In the genomic region with DNA sequence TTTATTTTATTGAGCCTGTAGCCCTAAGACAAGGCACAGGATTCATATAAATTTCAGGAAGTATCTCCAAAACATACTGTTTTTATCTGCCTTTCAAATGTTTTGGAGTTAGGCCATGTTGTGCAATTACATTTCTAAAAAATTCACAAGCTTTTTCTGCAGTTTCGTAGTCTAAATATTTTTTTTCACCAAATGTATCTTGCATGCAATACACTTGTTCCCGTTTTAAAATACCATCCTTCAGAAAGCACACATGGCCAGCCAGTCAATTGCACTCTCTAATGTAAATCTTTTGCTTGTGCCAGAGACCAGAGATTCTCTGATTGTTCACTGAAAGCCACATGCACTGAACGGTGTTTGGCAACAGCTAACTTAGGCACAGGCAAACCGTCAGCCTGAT, we compare ENCODE assay signal across 30 cellular contexts.
A peak's percentile ranks its signal among the peaks of the same experiment; 100 is the strongest.
DNase-seq lines count a peak whose midpoint lies in the region; ATAC-seq, FAIRE-seq and TF ChIP-seq lines count a peak whose summit lies in the region.
"Had no signal": no experiment of that assay in that cellular context is flagged by ENCODE, and none has a peak within 500 bp of the region (broad histone marks: within the 10 kb centered on the region; RNA-seq: fewer than 3 reads in every experiment).

No MANE protein-coding gene starts in this region.

- H2AK9ac ChIP-seq in IMR-90 (replicated peaks; ENCODE audit: low read depth, low read length, poor library complexity) = no peak overlapping the region

- 6% methylated on average over 2 of the region's 4 CpGs; no CpG with 5 or more reads in 1 of the 2 experiments for WGBS in IMR-90 (ENCODE audit: extremely low coverage in 2 of 2, insufficient read length in 1 of 2), 2 experiments

- no peak overlapping the region for H4K91ac ChIP-seq in IMR-90 (ENCODE audit: insufficient read depth, low read depth, low read length)

- no peak for TF ChIP-seq POLR2A in IMR-90 (IDR thresholded peaks at IDR 0.05; ENCODE audit: low read depth, low read length)
- TF ChIP-seq POLR2A in endothelial cell of umbilical vein (IDR thresholded peaks at IDR 0.05; ENCODE audit: low read depth, low read length) = no peak

- peak overlapping the region; percentile 62 for H3K4me2 ChIP-seq in IMR-90 (ENCODE audit: low read depth, low read length)
- H3K4me2 ChIP-seq in endothelial cell of umbilical vein (ENCODE audit: insufficient read depth, low read length) = no peak overlapping the region

- no peak overlapping the region for H3K14ac ChIP-seq in IMR-90 (replicated peaks; ENCODE audit: low read depth, low read length)

- H4K20me1 ChIP-seq in IMR-90 (ENCODE audit: insufficient read depth, low read length) (no peaks in the 10 kb centered on the region), endothelial cell of umbilical vein (replicated peaks; ENCODE audit: control insufficient read depth, extremely low read depth, insufficient read depth, low read length) (no peaks in the 10 kb centered on the region)

- H3K4me3 ChIP-seq in BJ (ENCODE audit: low read depth, low read length) (no peak overlapping the region), IMR-90 (ENCODE audit: insufficient read depth, low read depth, low read length) (no peak overlapping the region), endothelial cell of umbilical vein (replicated peaks in 1 of 3; ENCODE audit: insufficient read depth in 1 of 3, low read depth in 1 of 3, low read length in 3 of 3) (no peak overlapping the region)
- H3K4me3 ChIP-seq: esophagus muscularis mucosa, GM12878, SK-N-MC, tibial nerve had no signal

- ATAC-seq in IMR-90 (ENCODE audit: low read depth) = peak; percentile 57
- ATAC-seq in HG03439 (IDR thresholded peaks at IDR 0.05; ENCODE audit: unreplicated experiment) = no peak
- ATAC-seq: activated CD8-positive, alpha-beta memory T cell treated with anti-CD3 and anti-CD28 coated beads, Interleukin-2, amount 10 ng/mL, durations not matched to agents 7 days and 5 days; activated naive CD8-positive, alpha-beta T cell treated with anti-CD3 and anti-CD28 coated beads, Interleukin-2, amount 50 U/mL, for 24 hours; effector memory CD8-positive, alpha-beta T cell; GM12878; HepG2 had no signal

- TF ChIP-seq RAD21 in IMR-90 (IDR thresholded peaks at IDR 0.05; ENCODE audit: low read length) = no peak

- CTCF ChIA-PET in BJ (lab: Yijun Ruan, JAX) = no interaction called here
- CTCF ChIA-PET in IMR-90 (lab: Yijun Ruan, JAX) = no interaction called here
- CTCF ChIA-PET in endothelial cell of umbilical vein (lab: Charles Lee) = interaction anchor here (1.2 to 2.0 kb wide), 2 partner anchors 8 to 11 kb away, joined by 3 to 6 read pairs; no protein-coding TSS in a partner anchor

- H3K9me1 ChIP-seq in IMR-90 (ENCODE audit: insufficient read depth, low read length) (peaks cover 14% of the 10 kb centered on the region), endothelial cell of umbilical vein (replicated peaks; ENCODE audit: control insufficient read depth, extremely low read depth, insufficient read depth, low read length) (no peaks in the 10 kb centered on the region)

- H3K27me3 ChIP-seq in BJ (ENCODE audit: control insufficient read depth, insufficient read depth, low read length) (no peaks in the 10 kb centered on the region), IMR-90 (ENCODE audit: control insufficient read depth, insufficient read depth, low read length) (no peaks in the 10 kb centered on the region), endothelial cell of umbilical vein (ENCODE audit: control insufficient read depth in 2 of 2, insufficient read depth in 2 of 2, low read length in 2 of 2) (no peaks in the 10 kb centered on the region)
- H3K27me3 ChIP-seq: esophagus muscularis mucosa had no signal

- peak overlapping the region; percentile 94; the same call in 2 of the 3 replicates for H2BK15ac ChIP-seq in IMR-90 (ENCODE audit: low read depth, low read length)

- in situ Hi-C loops in IMR-90 (cut with MboI; ENCODE audit: low sequenced_read_pairs) = loop anchor here (25.0 kb wide), 2 partner anchors 504 to 1046 kb away; partner anchors contain the start of genes ATP5F1C and KIN

- dilution Hi-C loops in IMR-90 (cut with HindIII; ENCODE audit: low sequenced_read_pairs, unreplicated experiment) = no loop called here
- dilution Hi-C loops in endothelial cell of umbilical vein (cut with MboI; ENCODE audit: extremely low pct_ligation_motif_present, low sequenced_read_pairs) = no loop called here

- TF ChIP-seq CTCF in BJ (IDR thresholded peaks at IDR 0.05; ENCODE audit: insufficient read depth, low read depth, low read length) = no peak
- TF ChIP-seq CTCF in IMR-90 (conservative IDR thresholded peaks at IDR 0.05; ENCODE audit: low read depth, low read length) = no peak
- TF ChIP-seq CTCF in endothelial cell of umbilical vein (IDR thresholded peaks at IDR 0.05; ENCODE audit: extremely low read depth in 1 of 2, insufficient read depth in 1 of 2, low read depth in 1 of 2, low read length in 2 of 2) = no peak

- peak overlapping the region; percentile 15 for H2AFZ ChIP-seq in IMR-90 (replicated peaks; ENCODE audit: low read length, poor library complexity)
- H2AFZ ChIP-seq in endothelial cell of umbilical vein (ENCODE audit: low read depth, low read length) = no peak overlapping the region

- DNase-seq in BJ (ENCODE audit: low read depth) (peak; percentile 66), IMR-90 (peak; percentile 86), endothelial cell of umbilical vein (ENCODE audit: low read depth, low spot score) (peak; percentile 31), iris pigment epithelial cell (ENCODE audit: low read depth) (peak; percentile 45), 8988T (no peak), AG08396 (ENCODE audit: low spot score) (no peak)
- DNase-seq: activated CD4-positive, alpha-beta T cell treated with anti-CD3 and anti-CD28 coated beads, Interleukin-2, amount 50 U/mL, for 4 hours; activated CD4-positive, CD25-positive, alpha-beta regulatory T cell; activated CD8-positive, alpha-beta memory T cell treated with anti-CD3 and anti-CD28 coated beads, Interleukin-2, amount 10 ng/mL, durations not matched to agents 7 days and 5 days; activated naive CD4-positive, alpha-beta T cell; activated naive CD8-positive, alpha-beta T cell treated with anti-CD3 and anti-CD28 coated beads, Interleukin-2, amount 50 U/mL, for 24 hours; activated T-cell treated with anti-CD3 and anti-CD28 coated beads, Interleukin-2, amount 50 U/mL, for 48 hours; AML-193; CD4-positive, alpha-beta T cell; central memory CD4-positive, alpha-beta T cell; cortex of kidney; effector memory CD8-positive, alpha-beta T cell; H7; hypothalamus; Kasumi-1; nephron progenitor cell; stimulated activated CD4-positive, alpha-beta T cell treated with anti-CD3 and anti-CD28 coated beads, Interleukin-4, amount 100 ng/mL, for 4 hours had no signal

- POLR2A ChIA-PET in BJ (lab: Charles Lee) = no interaction called here
- POLR2A ChIA-PET in IMR-90 (lab: Charles Lee; ENCODE audit: unreplicated experiment) = no interaction called here
- POLR2A ChIA-PET in endothelial cell of umbilical vein (lab: Charles Lee) = no interaction called here

- H3K79me2 ChIP-seq in endothelial cell of umbilical vein (ENCODE audit: control insufficient read depth, insufficient read depth, low read length) = no peaks in the 10 kb centered on the region

- peak overlapping the region; percentile 80; the same call in 1 of the 2 replicates for H2BK120ac ChIP-seq in IMR-90 (ENCODE audit: low read depth, low read length)

- H3K56ac ChIP-seq in IMR-90 (ENCODE audit: extremely low read depth, insufficient read depth, low read length) = peak overlapping the region; percentile 36; the same call in 1 of the 2 replicates

- H3K9ac ChIP-seq in IMR-90 (ENCODE audit: low read depth, low read length) (no peak overlapping the region), endothelial cell of umbilical vein (replicated peaks; ENCODE audit: extremely low read depth, insufficient read depth, low read length) (no peak overlapping the region)

- no peak overlapping the region for H2AK5ac ChIP-seq in IMR-90 (ENCODE audit: low read depth, low read length)

- H3K27ac ChIP-seq in IMR-90 (ENCODE audit: insufficient read depth, low read length) (peak overlapping the region; percentile 94), endothelial cell of umbilical vein (ENCODE audit: insufficient read depth, low read depth, low read length) (no peak overlapping the region)
- H3K27ac ChIP-seq: esophagus muscularis mucosa, RWPE1, SK-N-MC, tibial nerve had no signal

- H2BK20ac ChIP-seq in IMR-90 (ENCODE audit: low read depth, low read length) = peak overlapping the region; percentile 83; the same call in 1 of the 2 replicates

- no TSS peak for BruUV-seq in IMR-90 (replicated peaks; lab: Mats Ljungman, UMichigan)
- BruUV-seq in endothelial cell of umbilical vein (replicated peaks; lab: Mats Ljungman, UMichigan) = no TSS peak

- H3K9me3 ChIP-seq in IMR-90 (ENCODE audit: control insufficient read depth, insufficient read depth, low read length) (no peaks in the 10 kb centered on the region), endothelial cell of umbilical vein (replicated peaks; ENCODE audit: control insufficient read depth, insufficient read depth, low read length) (no peaks in the 10 kb centered on the region)
- H3K9me3 ChIP-seq: esophagus muscularis mucosa, tibial nerve had no signal

- intact Hi-C loops in IMR-90 (cut with micrococcal nuclease) = no loop called here
- intact Hi-C loops in endothelial cell of umbilical vein (cut with micrococcal nuclease) = loop anchor here (1.0 kb wide), 1 partner anchor 8 kb away; no protein-coding TSS in a partner anchor

- peak overlapping the region; percentile 88 for H2BK5ac ChIP-seq in IMR-90 (ENCODE audit: low read depth, low read length, poor library complexity, severe bottlenecking)

- peak overlapping the region; percentile 91; the same call in 1 of the 2 replicates for H3K18ac ChIP-seq in IMR-90 (ENCODE audit: low read depth, low read length)

- H4K5ac ChIP-seq in IMR-90 (ENCODE audit: low read depth, low read length) = peak overlapping the region; percentile 84; the same call in 1 of the 2 replicates

- H4K8ac ChIP-seq in IMR-90 (ENCODE audit: low read depth in 2 of 2, low read length in 2 of 2) = peak overlapping the region; percentile 68 to 71; a peak in 3 of 4 replicates

- no peak for FAIRE-seq in endothelial cell of umbilical vein (lab: Jason Lieb, UNC)
- FAIRE-seq: GM12878, HepG2, TTC549 had no signal

- H3K23ac ChIP-seq in IMR-90 (ENCODE audit: low read depth, low read length) = peak overlapping the region; percentile 70

- H3K79me1 ChIP-seq in IMR-90 (ENCODE audit: low read depth in 1 of 2, low read length in 2 of 2) = no peaks in the 10 kb centered on the region; a peak in 1 of 4 replicates

- peaks cover 32% of the 10 kb centered on the region for H3K4me1 ChIP-seq in IMR-90 (ENCODE audit: control insufficient read depth, insufficient read depth, low read length)
- H3K4me1 ChIP-seq in endothelial cell of umbilical vein (ENCODE audit: control insufficient read depth, extremely low read depth, insufficient read depth, low read length) = peaks cover 25% of the 10 kb centered on the region

- H3K36me3 ChIP-seq in BJ (ENCODE audit: control insufficient read depth, insufficient read depth, low read length) (no peaks in the 10 kb centered on the region), IMR-90 (ENCODE audit: control insufficient read depth, insufficient read depth, low read length) (no peaks in the 10 kb centered on the region), endothelial cell of umbilical vein (ENCODE audit: control insufficient read depth in 2 of 2, extremely low read depth in 1 of 2, insufficient read depth in 2 of 2, low read length in 2 of 2) (no peaks in the 10 kb centered on the region)
- H3K36me3 ChIP-seq: esophagus muscularis mucosa, tibial nerve had no signal

- peak overlapping the region; percentile 88; the same call in 1 of the 2 replicates for H3K4ac ChIP-seq in IMR-90 (ENCODE audit: low read depth, low read length)

Comparison
In these comparisons a context has a peak if more than half of its experiments do, and no peak if none do; other contexts are left out.
1. DNase-seq: peak in BJ (single experiment), IMR-90 (single experiment), endothelial cell of umbilical vein (single experiment) and iris pigment epithelial cell (single experiment); none in 8988T (single experiment) and AG08396 (single experiment).